Comparison of ENCODE assay signal across 7 cellular contexts in genomic region chr14:24137529-24138395, GRCh38. TPM values are rescaled to one million over a fixed set of nuclear protein-coding genes. Genes with fewer than 3 reads are reported as not detected.
DNase-seq lines count a peak whose midpoint lies in the region; ATAC-seq and TF ChIP-seq lines count a peak whose summit lies in the region.
"Had no signal": no experiment of that assay in that cellular context is flagged by ENCODE, and none has a peak within 500 bp of the region (broad histone marks: within the 10 kb centered on the region; RNA-seq: fewer than 3 reads in every experiment).

No MANE protein-coding gene starts in this region.

- H3K9me3 Mint-ChIP-seq in WTC11 (no peaks in the 10 kb centered on the region), neural progenitor cell (no peaks in the 10 kb centered on the region)

- H3K79me2 ChIP-seq in neural progenitor cell (ENCODE audit: low read depth) = peaks cover 20% of the 10 kb centered on the region

- H3K27me3 ChIP-seq in neural progenitor cell = peaks cover 9% of the 10 kb centered on the region

- intact Hi-C loops in head of caudate nucleus (cut with DNase I) = no loop called here

- no peak overlapping the region for H3K4me3 ChIP-seq in neural progenitor cell

- H3F3A ChIP-seq in neural progenitor cell (ENCODE audit: low read depth) = peaks cover 69% of the 10 kb centered on the region

- ATAC-seq in WTC11 (no peak), GM19324 (IDR thresholded peaks at IDR 0.05; ENCODE audit: low FRiP score, unreplicated experiment) (no peak), GM19397 (IDR thresholded peaks at IDR 0.05; ENCODE audit: unreplicated experiment) (no peak)

- TF ChIP-seq CTCF in WTC11 (IDR thresholded peaks at IDR 0.05) (no peak), neural progenitor cell (IDR thresholded peaks at IDR 0.05) (no peak)

- H3K27ac ChIP-seq in neural progenitor cell = no peak overlapping the region

- DNase-seq in WTC11 (ENCODE audit: low spot score) (no peak), neural progenitor cell (ENCODE audit: low spot score) (no peak), head of caudate nucleus (no peak)
- DNase-seq: GOT3 had no signal

- H3K9ac ChIP-seq in neural progenitor cell = no peak overlapping the region

- no peaks in the 10 kb centered on the region for H3K36me3 ChIP-seq in neural progenitor cell

- H3K36me3 Mint-ChIP-seq in WTC11 (peaks cover 26% of the 10 kb centered on the region), neural progenitor cell (peaks cover 27% of the 10 kb centered on the region)

- POLR2A ChIA-PET in WTC11 (lab: Charles Lee) = interaction anchor here (1.0 to 1.7 kb wide), 3 partner anchors 10 to 44 kb away, joined by 3 to 5 read pairs (median 3); partner anchors contain the start of genes DCAF11, NRL and PCK2

- H4K20me1 ChIP-seq in neural progenitor cell (ENCODE audit: low read depth) = peaks cover 23% of the 10 kb centered on the region

- H3K4me1 ChIP-seq in neural progenitor cell = peaks cover 13% of the 10 kb centered on the region

- no peak overlapping the region for H2AFZ ChIP-seq in neural progenitor cell (replicated peaks)

- H3K4me3 Mint-ChIP-seq in WTC11 = peak overlapping the region; percentile 80
- H3K4me3 Mint-ChIP-seq in neural progenitor cell = peak overlapping the region; percentile 99

- no peak overlapping the region for H3K4me2 ChIP-seq in neural progenitor cell

- TF ChIP-seq POLR2A in GM19099 (IDR thresholded peaks at IDR 0.05; ENCODE audit: extremely low read depth, insufficient read length, low read depth) = peak; percentile 42

- H3K27me3 Mint-ChIP-seq in WTC11 (ENCODE audit: low read depth) = no peaks in the 10 kb centered on the region; the same call in 1 of the 2 replicates
- peaks cover 8% of the 10 kb centered on the region for H3K27me3 Mint-ChIP-seq in neural progenitor cell (ENCODE audit: insufficient read depth, low read depth)

- CTCF ChIA-PET in WTC11 (lab: Charles Lee) = interaction anchor here (1.4 to 4.3 kb wide), 7 partner anchors 9 to 80 kb away, joined by 5 to 31 read pairs (median 20); partner anchors contain the start of genes DCAF11, IRF9, MDP1 and NRL

- H3K27ac Mint-ChIP-seq in WTC11 (peak overlapping the region; percentile 80), neural progenitor cell (no peak overlapping the region)

- no peaks in the 10 kb centered on the region for H3K9me3 ChIP-seq in neural progenitor cell (ENCODE audit: low read depth)

- H3K4me1 Mint-ChIP-seq in WTC11 (peaks cover 31% of the 10 kb centered on the region), neural progenitor cell (peaks cover 34% of the 10 kb centered on the region)

TF ChIP-seq in WTC11, 78 proteins besides CTCF, POLR2A, EP300 and RAD21:
- TF ChIP-seq GABPB1 (CRISPR knock-in tag; IDR thresholded peaks at IDR 0.05) (peak; percentile 26; the same call in 1 of the 2 replicates), ZNF425 (CRISPR knock-in tag; conservative IDR thresholded peaks at IDR 0.05) (no peak), SMAD4 (CRISPR knock-in tag; IDR thresholded peaks at IDR 0.05) (no peak)
- TF ChIP-seq, protein P1, sequence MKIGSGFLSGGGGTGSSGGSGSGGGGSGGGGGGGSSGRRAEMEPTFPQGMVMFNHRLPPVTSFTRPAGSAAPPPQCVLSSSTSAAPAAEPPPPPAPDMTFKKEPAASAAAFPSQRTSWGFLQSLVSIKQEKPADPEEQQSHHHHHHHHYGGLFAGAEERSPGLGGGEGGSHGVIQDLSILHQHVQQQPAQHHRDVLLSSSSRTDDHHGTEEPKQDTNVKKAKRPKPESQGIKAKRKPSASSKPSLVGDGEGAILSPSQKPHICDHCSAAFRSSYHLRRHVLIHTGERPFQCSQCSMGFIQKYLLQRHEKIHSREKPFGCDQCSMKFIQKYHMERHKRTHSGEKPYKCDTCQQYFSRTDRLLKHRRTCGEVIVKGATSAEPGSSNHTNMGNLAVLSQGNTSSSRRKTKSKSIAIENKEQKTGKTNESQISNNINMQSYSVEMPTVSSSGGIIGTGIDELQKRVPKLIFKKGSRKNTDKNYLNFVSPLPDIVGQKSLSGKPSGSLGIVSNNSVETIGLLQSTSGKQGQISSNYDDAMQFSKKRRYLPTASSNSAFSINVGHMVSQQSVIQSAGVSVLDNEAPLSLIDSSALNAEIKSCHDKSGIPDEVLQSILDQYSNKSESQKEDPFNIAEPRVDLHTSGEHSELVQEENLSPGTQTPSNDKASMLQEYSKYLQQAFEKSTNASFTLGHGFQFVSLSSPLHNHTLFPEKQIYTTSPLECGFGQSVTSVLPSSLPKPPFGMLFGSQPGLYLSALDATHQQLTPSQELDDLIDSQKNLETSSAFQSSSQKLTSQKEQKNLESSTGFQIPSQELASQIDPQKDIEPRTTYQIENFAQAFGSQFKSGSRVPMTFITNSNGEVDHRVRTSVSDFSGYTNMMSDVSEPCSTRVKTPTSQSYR (CRISPR knock-in tag; IDR thresholded peaks at IDR 0.05) = no peak
TF ChIP-seq in WTC11: peak in this region for 1.

RNA-seq across cellular contexts. Expression of gene PSME1, which starts 1.8 kb away (rescaled TPM):
- 76.8 to 99.1 TPM (median 98.8 TPM) in 3 replicates for total RNA-seq in WTC11 (2021)
- 32.7 and 37.5 TPM in 2 replicates for total RNA-seq in neural progenitor cell (ENCODE audit: low replicate concordance)

RNA-seq across cellular contexts. Expression of gene EMC9, which starts 3.6 kb away (rescaled TPM):
- total RNA-seq in WTC11 (2021) (41.3 to 47.9 TPM (median 44.4 TPM) in 3 replicates), neural progenitor cell (ENCODE audit: low replicate concordance) (14.0 and 23.8 TPM in 2 replicates)

RNA-seq across cellular contexts. Expression of gene FITM1, which starts 7.3 kb away (rescaled TPM):
- total RNA-seq in WTC11 (2021) (0.25 to 0.39 TPM in 2 of 3 replicates, not detected in the other), neural progenitor cell (ENCODE audit: low replicate concordance) (0.77 and 1.2 TPM in 2 replicates)

RNA-seq across cellular contexts. Expression of gene PSME2, which starts 8.6 kb away (rescaled TPM):
- 103 to 112 TPM (median 103 TPM) in 3 replicates for total RNA-seq in WTC11 (2021)
- total RNA-seq in neural progenitor cell (ENCODE audit: low replicate concordance) = 43.5 and 53.5 TPM in 2 replicates

RNA-seq across cellular contexts. Expression of gene RNF31, which starts 9.5 kb away (rescaled TPM):
- 63.0 to 86.2 TPM (median 68.4 TPM) in 3 replicates for total RNA-seq in WTC11 (2021)
- total RNA-seq in neural progenitor cell (ENCODE audit: low replicate concordance) = 28.8 and 38.3 TPM in 2 replicates
